In the genomic region with DNA sequence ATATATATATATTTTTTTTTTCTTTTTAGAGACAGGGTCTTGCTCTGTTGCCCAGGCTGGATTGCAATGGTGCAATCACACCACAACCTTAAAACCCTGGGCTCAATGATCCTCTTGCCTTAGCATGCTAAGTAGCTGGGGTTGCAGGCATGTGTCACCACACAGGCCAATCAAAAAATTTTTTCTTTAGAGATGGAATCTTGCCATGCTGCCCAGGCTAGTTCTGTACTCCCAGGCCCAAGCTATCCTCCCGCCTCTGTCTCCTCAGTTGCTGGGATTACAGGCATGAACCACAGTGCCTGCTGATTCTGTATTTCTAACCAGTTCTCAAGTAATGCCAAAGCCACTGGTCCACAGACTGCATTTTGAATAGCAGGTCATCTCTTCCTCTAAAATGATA, we compare ENCODE assay signal across 18 cellular contexts.
DNase-seq lines count a peak whose midpoint lies in the region; ATAC-seq and TF ChIP-seq lines count a peak whose summit lies in the region.
"Had no signal": no experiment of that assay in that cellular context is flagged by ENCODE, and none has a peak within 500 bp of the region (broad histone marks: within the 10 kb centered on the region; RNA-seq: fewer than 3 reads in every experiment).

No MANE protein-coding gene starts in this region.

- H3K36me3 ChIP-seq in A673 (ENCODE audit: insufficient read depth, low read length, poor library complexity, severe bottlenecking) (no peaks in the 10 kb centered on the region), IMR-90 (ENCODE audit: control insufficient read depth, insufficient read depth, low read length) (no peaks in the 10 kb centered on the region), esophagus muscularis mucosa (no peaks in the 10 kb centered on the region), trophoblast cell (ENCODE audit: control insufficient read depth in 1 of 2, insufficient read depth in 2 of 2, low read length in 2 of 2) (no peaks in the 10 kb centered on the region)

- H3K4ac ChIP-seq in IMR-90 (ENCODE audit: low read depth, low read length), result no peak overlapping the region
- no peak overlapping the region for H3K4ac ChIP-seq in trophoblast cell (ENCODE audit: low read depth, low read length)

- H2BK120ac ChIP-seq in IMR-90 (ENCODE audit: low read depth, low read length) (no peak overlapping the region), trophoblast cell (ENCODE audit: insufficient read depth, low read length, poor library complexity) (no peak overlapping the region)

- no peaks in the 10 kb centered on the region for H3K79me2 ChIP-seq in trophoblast cell (ENCODE audit: control insufficient read depth, insufficient read depth, low read length, poor library complexity)

- H3K27me3 Mint-ChIP-seq in activated CD4-positive, alpha-beta T cell treated with anti-CD3 and anti-CD28 coated beads, Interleukin-2, amount 10 ng/mL, durations not matched to agents 7 days and 5 days, result peaks cover 8% of the 10 kb centered on the region
- H3K27me3 Mint-ChIP-seq: CD4-positive, alpha-beta memory T cell had no signal

- POLR2A ChIA-PET in A673 (lab: Charles Lee; ENCODE audit: low non-redundant PET), result interaction anchor here (0.7 kb wide), 1 partner anchor 24 kb away, joined by 3 read pairs; no protein-coding TSS in a partner anchor
- POLR2A ChIA-PET in IMR-90 (lab: Charles Lee; ENCODE audit: unreplicated experiment), result no interaction called here
- POLR2A ChIA-PET in activated CD4-positive, alpha-beta T cell treated with anti-CD3 and anti-CD28 coated beads, Interleukin-2, amount 10 ng/mL, durations not matched to agents 7 days and 5 days (lab: Charles Lee), result no interaction called here

- BruUV-seq in A673 (replicated peaks; lab: Mats Ljungman, UMichigan) (no TSS peak), IMR-90 (replicated peaks; lab: Mats Ljungman, UMichigan) (no TSS peak)

- H4K5ac ChIP-seq in IMR-90 (ENCODE audit: low read depth, low read length), result no peak overlapping the region

- no peak overlapping the region for H2BK15ac ChIP-seq in IMR-90 (ENCODE audit: low read depth, low read length)

- no peak for TF ChIP-seq CTCF in A673 (conservative IDR thresholded peaks at IDR 0.05; ENCODE audit: low read depth, low read length)
- no peak for TF ChIP-seq CTCF in IMR-90 (conservative IDR thresholded peaks at IDR 0.05; ENCODE audit: low read depth, low read length)
- no peak for TF ChIP-seq CTCF in esophagus muscularis mucosa (IDR thresholded peaks at IDR 0.05)

- H3K23ac ChIP-seq in IMR-90 (ENCODE audit: low read depth, low read length) (no peak overlapping the region), trophoblast cell (ENCODE audit: low read length) (no peak overlapping the region)

- no peak for ATAC-seq in IMR-90 (ENCODE audit: low read depth)
- no peak for ATAC-seq in HG02642 (IDR thresholded peaks at IDR 0.05; ENCODE audit: poor library complexity, unreplicated experiment)
- ATAC-seq: HCT116 had no signal

- H2BK12ac ChIP-seq in trophoblast cell (ENCODE audit: low read length), result no peak overlapping the region

- H3K9me3 Mint-ChIP-seq in activated CD4-positive, alpha-beta T cell treated with anti-CD3 and anti-CD28 coated beads, Interleukin-2, amount 10 ng/mL, durations not matched to agents 7 days and 5 days, result peaks cover 2% of the 10 kb centered on the region
- H3K9me3 Mint-ChIP-seq: HFFc6 had no signal

- H3K9ac ChIP-seq in IMR-90 (ENCODE audit: low read depth, low read length) (no peak overlapping the region), trophoblast cell (ENCODE audit: low read length) (no peak overlapping the region)

- no peak for TF ChIP-seq EP300 in esophagus muscularis mucosa (IDR thresholded peaks at IDR 0.05)

- H2AK9ac ChIP-seq in IMR-90 (replicated peaks; ENCODE audit: low read depth, low read length, poor library complexity), result no peak overlapping the region

- H3K27me3 ChIP-seq in A673 (replicated peaks; ENCODE audit: insufficient read depth, low read depth, low read length, poor library complexity) (no peaks in the 10 kb centered on the region), IMR-90 (ENCODE audit: control insufficient read depth, insufficient read depth, low read length) (no peaks in the 10 kb centered on the region), esophagus muscularis mucosa (no peaks in the 10 kb centered on the region), trophoblast cell (ENCODE audit: insufficient read depth, low read length) (no peaks in the 10 kb centered on the region)

- H3K4me1 ChIP-seq in A673 (ENCODE audit: insufficient read depth, low read length, poor library complexity, severe bottlenecking), result peaks cover 31% of the 10 kb centered on the region
- peaks cover 12% of the 10 kb centered on the region for H3K4me1 ChIP-seq in IMR-90 (ENCODE audit: control insufficient read depth, insufficient read depth, low read length)
- peaks cover 22 to 44% (median 43%) of the 10 kb centered on the region in 4 donors for H3K4me1 ChIP-seq in esophagus muscularis mucosa
- H3K4me1 ChIP-seq in trophoblast cell (ENCODE audit: control insufficient read depth in 1 of 2, insufficient read depth in 2 of 2, low read length in 2 of 2), result no peaks in the 10 kb centered on the region

- no peak overlapping the region for H2BK20ac ChIP-seq in IMR-90 (ENCODE audit: low read depth, low read length)

- in situ Hi-C loops in IMR-90 (cut with MboI; ENCODE audit: low sequenced_read_pairs), result no loop called here

- H4K12ac ChIP-seq in trophoblast cell (ENCODE audit: low read depth, low read length), result no peak overlapping the region

- H2BK5ac ChIP-seq in IMR-90 (ENCODE audit: low read depth, low read length, poor library complexity, severe bottlenecking) (no peak overlapping the region), trophoblast cell (ENCODE audit: low read depth, low read length, poor library complexity) (no peak overlapping the region)

- H3K9me3 ChIP-seq in A673 (ENCODE audit: low read depth, low read length, poor library complexity, severe bottlenecking) (no peaks in the 10 kb centered on the region), IMR-90 (ENCODE audit: control insufficient read depth, insufficient read depth, low read length) (no peaks in the 10 kb centered on the region), esophagus muscularis mucosa (no peaks in the 10 kb centered on the region), trophoblast cell (ENCODE audit: insufficient read depth, low read depth, low read length) (no peaks in the 10 kb centered on the region)

- no peaks in the 10 kb centered on the region for H4K20me1 ChIP-seq in IMR-90 (ENCODE audit: insufficient read depth, low read length)

- H3K27ac Mint-ChIP-seq in activated CD4-positive, alpha-beta T cell treated with anti-CD3 and anti-CD28 coated beads, Interleukin-2, amount 10 ng/mL, durations not matched to agents 7 days and 5 days, result no peak overlapping the region
- H3K27ac Mint-ChIP-seq: HFFc6 had no signal

- H3K4me3 Mint-ChIP-seq in activated CD4-positive, alpha-beta T cell treated with anti-CD3 and anti-CD28 coated beads, Interleukin-2, amount 10 ng/mL, durations not matched to agents 7 days and 5 days, result no peak overlapping the region
- H3K4me3 Mint-ChIP-seq: CD4-positive, alpha-beta memory T cell; HFFc6 had no signal

- no peak overlapping the region for H3K18ac ChIP-seq in IMR-90 (ENCODE audit: low read depth, low read length)
- H3K18ac ChIP-seq in trophoblast cell (ENCODE audit: low read length), result no peak overlapping the region

- H3K4me3 ChIP-seq in A673 (ENCODE audit: low read depth, low read length, poor library complexity, severe bottlenecking) (no peak overlapping the region), IMR-90 (ENCODE audit: insufficient read depth, low read depth, low read length) (no peak overlapping the region), esophagus muscularis mucosa (no peak overlapping the region), trophoblast cell (ENCODE audit: low read depth, low read length) (no peak overlapping the region)

- no peaks in the 10 kb centered on the region for H3K79me1 ChIP-seq in IMR-90 (ENCODE audit: low read depth in 1 of 2, low read length in 2 of 2)
- no peaks in the 10 kb centered on the region for H3K79me1 ChIP-seq in trophoblast cell (ENCODE audit: low read length)

- dilution Hi-C loops in IMR-90 (cut with HindIII; ENCODE audit: low sequenced_read_pairs, unreplicated experiment), result no loop called here

- H4K91ac ChIP-seq in IMR-90 (ENCODE audit: insufficient read depth, low read depth, low read length), result no peak overlapping the region
- no peak overlapping the region for H4K91ac ChIP-seq in trophoblast cell (ENCODE audit: low read depth, low read length)

- WGBS in IMR-90 (ENCODE audit: extremely low coverage in 2 of 2, insufficient read length in 1 of 2), 2 experiments, result 100% methylated on average over 1 of the region's 1 CpG; no CpG with 5 or more reads in 1 of the 2 experiments
- 100% methylated on average over 1 of the region's 1 CpG for WGBS in esophagus muscularis mucosa
- no CpG with 5 or more reads among the region's 1 CpG for WGBS in trophoblast cell (ENCODE audit: extremely low coverage, insufficient coverage, insufficient read length)

- TF ChIP-seq RAD21 in IMR-90 (IDR thresholded peaks at IDR 0.05; ENCODE audit: low read length), result no peak

- H3K14ac ChIP-seq in IMR-90 (replicated peaks; ENCODE audit: low read depth, low read length), result 0 out of 2 replicates have a peak overlapping the region, but pooled peaks have one; percentile 52
- no peak overlapping the region for H3K14ac ChIP-seq in trophoblast cell (ENCODE audit: low read length)

- H2AFZ ChIP-seq in IMR-90 (replicated peaks; ENCODE audit: low read length, poor library complexity) (no peak overlapping the region), trophoblast cell (ENCODE audit: insufficient read depth, low read length, poor library complexity) (no peak overlapping the region)

- DNase-seq in A673 (ENCODE audit: low spot score) (peak; percentile 23), IMR-90 (no peak), esophagus muscularis mucosa (ENCODE audit: extremely low spot score) (no peak), trophoblast cell (peak; percentile 72 to 85), AML-193 (lab: John Stamatoyannopoulos, UW) (no peak)
- no peak for DNase-seq in activated T-cell treated with anti-CD3 and anti-CD28 coated beads, Interleukin-2, amount 50 U/mL, for 1 hour
- DNase-seq in activated CD4-positive, alpha-beta T cell treated with anti-CD3 and anti-CD28 coated beads, Interleukin-2, amount 10 ng/mL, durations not matched to agents 7 days and 5 days, result no peak
- DNase-seq: ACHN; CD4-positive, alpha-beta memory T cell; DMS153; DMS79; GDM1; GOT3; H7; HFFc6 had no signal

- CTCF ChIA-PET in A673 (lab: Charles Lee) (no interaction called here), IMR-90 (lab: Yijun Ruan, JAX) (no interaction called here)
- CTCF ChIA-PET in activated CD4-positive, alpha-beta T cell treated with anti-CD3 and anti-CD28 coated beads, Interleukin-2, amount 10 ng/mL, durations not matched to agents 7 days and 5 days (lab: Charles Lee), result no interaction called here

- H4K8ac ChIP-seq in IMR-90 (ENCODE audit: low read depth in 2 of 2, low read length in 2 of 2) (no peak overlapping the region), trophoblast cell (ENCODE audit: low read depth, low read length) (no peak overlapping the region)

- H3K9me1 ChIP-seq in IMR-90 (ENCODE audit: insufficient read depth, low read length), result peaks cover 5% of the 10 kb centered on the region; the same call in 1 of the 2 replicates

- H3K27ac ChIP-seq in A673 (ENCODE audit: low read depth, low read length, poor library complexity, severe bottlenecking) (no peak overlapping the region), IMR-90 (ENCODE audit: insufficient read depth, low read length) (no peak overlapping the region), esophagus muscularis mucosa (replicated peaks in 1 of 4) (peak overlapping the region; percentile 53 to 60 (median 58)), trophoblast cell (ENCODE audit: low read depth, low read length) (no peak overlapping the region)
- H3K27ac ChIP-seq: C4-2B had no signal

- no peak for TF ChIP-seq POLR2A in IMR-90 (IDR thresholded peaks at IDR 0.05; ENCODE audit: low read depth, low read length)
- TF ChIP-seq POLR2A in esophagus muscularis mucosa (IDR thresholded peaks at IDR 0.05; ENCODE audit: low read depth), result no peak

- H2AK5ac ChIP-seq in IMR-90 (ENCODE audit: low read depth, low read length) (no peak overlapping the region; the same call in 1 of the 2 replicates), trophoblast cell (ENCODE audit: low read length) (no peak overlapping the region)

- H3K4me1 Mint-ChIP-seq in activated CD4-positive, alpha-beta T cell treated with anti-CD3 and anti-CD28 coated beads, Interleukin-2, amount 10 ng/mL, durations not matched to agents 7 days and 5 days, result no peaks in the 10 kb centered on the region

- H3K56ac ChIP-seq in IMR-90 (ENCODE audit: extremely low read depth, insufficient read depth, low read length), result no peak overlapping the region

- H3K4me2 ChIP-seq in IMR-90 (ENCODE audit: low read depth, low read length) (no peak overlapping the region), trophoblast cell (ENCODE audit: low read length) (no peak overlapping the region)

- intact Hi-C loops in A673 (cut with micrococcal nuclease; ENCODE audit: unreplicated experiment), result no loop called here
- intact Hi-C loops in IMR-90 (cut with micrococcal nuclease), result no loop called here
- intact Hi-C loops in esophagus muscularis mucosa (cut with DNase I), result no loop called here

- H3K36me3 Mint-ChIP-seq in activated CD4-positive, alpha-beta T cell treated with anti-CD3 and anti-CD28 coated beads, Interleukin-2, amount 10 ng/mL, durations not matched to agents 7 days and 5 days (ENCODE audit: low read depth), result no peaks in the 10 kb centered on the region
- H3K36me3 Mint-ChIP-seq: CD4-positive, alpha-beta memory T cell had no signal

Comparison
In these comparisons a context has a peak if more than half of its experiments do, and no peak if none do; other contexts are left out.
1. DNase-seq: peak in A673 (single experiment) and trophoblast cell (2 of 2); none in IMR-90 (single experiment), esophagus muscularis mucosa (single experiment), activated T-cell treated with anti-CD3 and anti-CD28 coated beads, Interleukin-2, amount 50 U/mL, for 1 hour (single experiment), activated CD4-positive, alpha-beta T cell treated with anti-CD3 and anti-CD28 coated beads, Interleukin-2, amount 10 ng/mL, durations not matched to agents 7 days and 5 days (single experiment) and AML-193 (0 of 2).
2. H3K27ac ChIP-seq: peak in esophagus muscularis mucosa (4 of 4); none in A673 (single experiment), IMR-90 (single experiment) and trophoblast cell (single experiment).